9 cellular contexts compared by ENCODE assay signal in the genomic region with DNA sequence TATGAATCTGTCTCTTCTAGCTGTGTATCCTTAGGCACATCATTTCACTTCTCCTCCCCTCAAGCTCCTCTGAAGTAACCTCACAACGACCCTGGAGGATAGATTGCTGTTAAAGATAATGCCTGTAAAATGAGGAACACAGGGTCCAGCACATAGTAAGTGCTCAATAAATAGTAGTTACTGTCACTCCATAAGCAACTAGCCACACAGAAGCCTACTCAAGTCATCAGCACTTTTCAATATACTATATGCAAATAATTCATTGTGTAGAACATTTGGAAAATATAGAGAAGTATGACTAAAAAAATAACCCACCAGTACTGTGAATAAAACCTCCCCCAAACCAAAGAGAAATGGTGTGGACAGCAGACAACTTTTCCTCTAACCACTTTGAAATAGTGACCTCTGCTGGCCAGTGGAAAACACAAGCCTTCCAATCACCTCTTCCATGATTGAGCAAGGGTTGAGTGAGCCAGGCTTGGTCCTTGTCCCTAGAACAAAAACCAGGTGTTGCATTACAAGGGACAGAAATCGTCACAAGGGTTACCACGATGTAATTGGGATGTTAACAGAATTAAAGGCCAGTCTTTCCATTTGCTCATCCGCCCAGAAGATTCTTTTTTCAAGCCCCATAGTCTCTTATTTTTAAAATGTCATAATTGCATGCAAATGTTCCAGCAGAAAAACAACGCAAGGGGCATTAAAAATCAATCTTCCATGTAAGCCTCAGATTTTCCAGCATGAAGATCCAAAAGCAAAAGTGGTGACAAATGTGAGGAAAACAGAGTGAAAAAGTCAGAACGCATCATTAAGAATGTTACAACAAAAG. TPM values are rescaled to one million over a fixed set of nuclear protein-coding genes. Genes with fewer than 3 reads are reported as not detected.
DNase-seq lines count a peak whose midpoint lies in the region; ATAC-seq, FAIRE-seq and TF ChIP-seq lines count a peak whose summit lies in the region.
"Had no signal": no experiment of that assay in that cellular context is flagged by ENCODE, and none has a peak within 500 bp of the region (broad histone marks: within the 10 kb centered on the region; RNA-seq: fewer than 3 reads in every experiment).

No MANE protein-coding gene starts in this region.

- no TSS peak for BruUV-seq in GM12878 (replicated peaks; lab: Mats Ljungman, UMichigan)

- H3K9ac ChIP-seq in GM12878 (ENCODE audit: control insufficient read depth, insufficient read depth, low read length) = no peak overlapping the region
- no peak overlapping the region for H3K9ac ChIP-seq in keratinocyte (ENCODE audit: control insufficient read depth, extremely low read depth, insufficient read depth, low read length)

- TF ChIP-seq EP300 in GM12878 (IDR thresholded peaks at IDR 0.05; ENCODE audit: borderline replicate concordance in 1 of 2, control insufficient read depth in 1 of 2, low read depth in 2 of 2, low read length in 2 of 2) = no peak

- H3K27me3 ChIP-seq in CD4-positive, alpha-beta T cell (ENCODE audit: control insufficient read depth, insufficient read depth, low read length) = no peaks in the 10 kb centered on the region
- H3K27me3 ChIP-seq in GM12878 (replicated peaks in 1 of 2; ENCODE audit: control insufficient read depth in 2 of 2, insufficient read depth in 2 of 2, low read length in 1 of 2) = no peaks in the 10 kb centered on the region
- no peaks in the 10 kb centered on the region for H3K27me3 ChIP-seq in keratinocyte (ENCODE audit: control insufficient read depth, extremely low read depth, insufficient read depth, low read length)
- no peaks in the 10 kb centered on the region for H3K27me3 ChIP-seq in tibial artery

- H4K20me1 ChIP-seq in GM12878 (ENCODE audit: control insufficient read depth, insufficient read depth) (no peaks in the 10 kb centered on the region), keratinocyte (ENCODE audit: control insufficient read depth, extremely low read depth, insufficient read depth, low read length) (no peaks in the 10 kb centered on the region)

- no peak overlapping the region for H2AFZ ChIP-seq in GM12878 (ENCODE audit: control insufficient read depth, low read depth, low read length)
- no peak overlapping the region for H2AFZ ChIP-seq in keratinocyte (ENCODE audit: control insufficient read depth, low read length)

- H3K4me2 ChIP-seq in GM12878 (ENCODE audit: control insufficient read depth, insufficient read depth) = no peak overlapping the region
- no peak overlapping the region for H3K4me2 ChIP-seq in keratinocyte (ENCODE audit: control insufficient read depth, extremely low read depth, insufficient read depth, low read depth, low read length)

- WGBS in GM12878 (ENCODE audit: insufficient coverage, insufficient replicate concordance, low lambda C conversion rate, missing lambda C conversion rate) = 40% methylated on average over 6 of the region's 6 CpGs

- H3K36me3 ChIP-seq in GM12878 (ENCODE audit: control insufficient read depth in 2 of 2, insufficient read depth in 2 of 2, low read length in 1 of 2) = no peaks in the 10 kb centered on the region
- H3K36me3 ChIP-seq in keratinocyte (ENCODE audit: control insufficient read depth in 2 of 2, extremely low read depth in 1 of 2, insufficient read depth in 2 of 2, low read length in 2 of 2) = no peaks in the 10 kb centered on the region
- no peaks in the 10 kb centered on the region for H3K36me3 ChIP-seq in tibial artery

- POLR2A ChIA-PET in CD4-positive, alpha-beta T cell (lab: Charles Lee) = interaction anchor here (1.2 kb wide), 1 partner anchor 8 kb away, joined by 3 read pairs; no protein-coding TSS in a partner anchor
- POLR2A ChIA-PET in GM12878 (lab: Charles Lee) = interaction anchor here (0.7 kb wide), 1 partner anchor 1074 kb away, joined by 5 read pairs; no protein-coding TSS in a partner anchor

- H3K27ac ChIP-seq in CD4-positive, alpha-beta T cell (ENCODE audit: low read depth, low read length) = no peak overlapping the region
- no peak overlapping the region for H3K27ac ChIP-seq in GM12878 (ENCODE audit: control insufficient read depth, insufficient read depth)
- H3K27ac ChIP-seq in keratinocyte (ENCODE audit: control insufficient read depth, insufficient read depth, low read length) = no peak overlapping the region
- no peak overlapping the region for H3K27ac ChIP-seq in tibial artery

- dilution Hi-C loops in keratinocyte (cut with MboI; ENCODE audit: extremely low pct_ligation_motif_present, low sequenced_read_pairs) = loop anchor here (25.0 kb wide), 1 partner anchor 267 kb away; no protein-coding TSS in a partner anchor

- no peaks in the 10 kb centered on the region for H3K36me3 Mint-ChIP-seq in CD4-positive, alpha-beta T cell (ENCODE audit: low read depth)
- H3K36me3 Mint-ChIP-seq: memory B cell had no signal

- CTCF ChIA-PET in CD4-positive, alpha-beta T cell (lab: Charles Lee) = no interaction called here
- CTCF ChIA-PET in GM12878 (lab: Yijun Ruan, JAX) = interaction anchor here (0.6 to 2.3 kb wide), 21 partner anchors 7 to 1090 kb away, joined by 3 to 11 read pairs (median 4); no protein-coding TSS in a partner anchor

- TF ChIP-seq RAD21 in GM12878 (IDR thresholded peaks at IDR 0.05; ENCODE audit: insufficient read depth, low read depth, low read length) = peak; percentile 63

- peak; percentile 86 for FAIRE-seq in GM19239 (lab: Jason Lieb, UNC)
- FAIRE-seq in GM12878 (lab: Jason Lieb, UNC) = peak; percentile 86
- FAIRE-seq in keratinocyte (lab: Jason Lieb, UNC) = no peak

- RAD21 ChIA-PET in GM12878 (lab: Charles Lee; ENCODE audit: unreplicated experiment) = interaction anchor here (1.1 kb wide), 1 partner anchor 269 kb away, joined by 3 read pairs; no protein-coding TSS in a partner anchor

- H3K4me1 Mint-ChIP-seq in CD4-positive, alpha-beta T cell (ENCODE audit: low read depth) = no peaks in the 10 kb centered on the region
- H3K4me1 Mint-ChIP-seq: memory B cell had no signal

- no peak for ATAC-seq in CD4-positive, alpha-beta T cell (ENCODE audit: poor library complexity)
- ATAC-seq in GM12878 (peak; percentile 81), HG03196 (IDR thresholded peaks at IDR 0.05; ENCODE audit: unreplicated experiment) (no peak)

- no peaks in the 10 kb centered on the region for H3K9me3 ChIP-seq in CD4-positive, alpha-beta T cell (ENCODE audit: control insufficient read depth, low read length)
- no peaks in the 10 kb centered on the region for H3K9me3 ChIP-seq in GM12878 (replicated peaks; ENCODE audit: control insufficient read depth, insufficient read depth, low read length)
- no peaks in the 10 kb centered on the region for H3K9me3 ChIP-seq in keratinocyte (ENCODE audit: control insufficient read depth, low read depth, low read length)
- H3K9me3 ChIP-seq in tibial artery = no peaks in the 10 kb centered on the region

- no peaks in the 10 kb centered on the region for H3K79me2 ChIP-seq in GM12878 (ENCODE audit: control insufficient read depth, insufficient read depth, low read length)
- H3K79me2 ChIP-seq in keratinocyte (ENCODE audit: control insufficient read depth, insufficient read depth, low read length) = no peaks in the 10 kb centered on the region

- no peaks in the 10 kb centered on the region for H3K9me3 Mint-ChIP-seq in CD4-positive, alpha-beta T cell
- H3K9me3 Mint-ChIP-seq: memory B cell had no signal

- SMC1A ChIA-PET in GM12878 (lab: Charles Lee; ENCODE audit: uncharacterized antibody, unreplicated experiment) = interaction anchor here (0.7 to 1.2 kb wide), 8 partner anchors 19 to 1420 kb away, joined by 3 to 4 read pairs (median 3); no protein-coding TSS in a partner anchor

- no peaks in the 10 kb centered on the region for H3K27me3 Mint-ChIP-seq in CD4-positive, alpha-beta T cell
- H3K27me3 Mint-ChIP-seq: memory B cell had no signal

- H3K4me1 ChIP-seq in GM12878 (ENCODE audit: control insufficient read depth, insufficient read depth, low read length) = no peaks in the 10 kb centered on the region
- no peaks in the 10 kb centered on the region for H3K4me1 ChIP-seq in keratinocyte (ENCODE audit: control insufficient read depth, extremely low read depth, insufficient read depth, low read length)
- H3K4me1 ChIP-seq in tibial artery = no peaks in the 10 kb centered on the region

- H3K4me3 ChIP-seq in GM12878 (no peak overlapping the region), keratinocyte (ENCODE audit: control insufficient read depth in 2 of 3, extremely low read depth in 1 of 3, insufficient read depth in 2 of 3, low read depth in 1 of 3, low read length in 3 of 3) (no peak overlapping the region), tibial artery (no peak overlapping the region)

- intact Hi-C loops in CD4-positive, alpha-beta T cell (cut with DNase I, micrococcal nuclease) = loop anchor here (1.0 to 5.0 kb wide), 3 partner anchors 267 to 477 kb away; no protein-coding TSS in a partner anchor
- intact Hi-C loops in GM12878 (cut with micrococcal nuclease; ENCODE audit: unreplicated experiment) (loop anchor here (1.0 kb wide), 2 partner anchors 39 to 269 kb away; no protein-coding TSS in a partner anchor), tibial artery (cut with DNase I; ENCODE audit: low total_unique reads) (loop anchor here (2.0 kb wide), 1 partner anchor 270 kb away; no protein-coding TSS in a partner anchor)

- no peaks in the 10 kb centered on the region for H3K9me1 ChIP-seq in keratinocyte (ENCODE audit: control insufficient read depth, extremely low read depth, insufficient read depth, low read length)

- in situ Hi-C loops in GM12878 (cut with MboI) = loop anchor here (5.0 kb wide), 1 partner anchor 267 kb away; no protein-coding TSS in a partner anchor

- TF ChIP-seq CTCF in CD4-positive, alpha-beta T cell (IDR thresholded peaks at IDR 0.05) = peak; percentile 59
- peak; percentile 66 to 69 (median 69) for TF ChIP-seq CTCF in GM12878 (IDR thresholded peaks at IDR 0.05 in 2 of 3, conservative IDR thresholded peaks at IDR 0.05 in 1 of 3; ENCODE audit: control insufficient read depth in 2 of 3, extremely low read depth in 1 of 3, insufficient read depth in 1 of 3, low read depth in 3 of 3, low read length in 3 of 3)
- TF ChIP-seq CTCF in keratinocyte (optimal IDR thresholded peaks at IDR 0.05 in 1 of 3, IDR thresholded peaks at IDR 0.05 in 1 of 3, conservative IDR thresholded peaks at IDR 0.05 in 1 of 3; ENCODE audit: extremely low read depth in 1 of 3, insufficient read depth in 2 of 3, low read length in 3 of 3) = peak; percentile 63 to 76 (median 71)
- TF ChIP-seq CTCF in tibial artery (IDR thresholded peaks at IDR 0.05) = peak; percentile 56 to 64

- H3K4me3 Mint-ChIP-seq in CD4-positive, alpha-beta T cell = no peak overlapping the region
- H3K4me3 Mint-ChIP-seq: memory B cell had no signal

- no peak for TF ChIP-seq POLR2A in GM12878 (IDR thresholded peaks at IDR 0.05; ENCODE audit: low read depth, low read length)

- H3K27ac Mint-ChIP-seq in CD4-positive, alpha-beta T cell = no peak overlapping the region
- H3K27ac Mint-ChIP-seq: memory B cell had no signal

- no peak for DNase-seq in CD4-positive, alpha-beta T cell
- no peak for DNase-seq in GM19239 (ENCODE audit: insufficient read length, low spot score)
- peak; percentile 41 for DNase-seq in NCI-H460 (ENCODE audit: extremely low read depth, low read depth)
- no peak for DNase-seq in GM12878 (ENCODE audit: low read depth, low spot score)
- no peak for DNase-seq in keratinocyte (ENCODE audit: low read depth, low spot score)
- DNase-seq in tibial artery = peak in 1 of 2 donors; percentile 32
- no peak for DNase-seq in activated T-cell treated with anti-CD3 and anti-CD28 coated beads for 4 hours

RNA-seq across cellular contexts. Expression of gene GLIS1, which starts 15.7 kb away (rescaled TPM):
- not detected for total RNA-seq in CD4-positive, alpha-beta T cell
- 0.05 and 0.09 TPM in 2 replicates for total RNA-seq in NCI-H460 (2014; rRNA removed; shearing (Covaris generic))
- 0.18 and 0.51 TPM in 2 replicates for polyA plus RNA-seq in NCI-H460 (2014; cell fraction: nucleus; rRNA removed)
- not detected in 2 replicates for total RNA-seq in GM12878 (2013; cell fraction: nucleolus; rRNA removed)
- total RNA-seq in GM12878 (2014; rRNA removed) (0.05 TPM in 1 of 2 replicates, not detected in the other), GM12878 (2014; rRNA removed; fragmentation: Illumina TruSeq; extraction: Trizol) (not detected in 2 replicates), GM12878 (2021) (0.13 TPM in 1 of 2 replicates, not detected in the other)
- not detected for polyA plus RNA-seq in GM12878 (2011; ENCODE audit: low read depth)
- polyA plus RNA-seq in GM12878 (2011; rRNA removed) (not detected in 2 replicates), GM12878 (2014; fragmentation: Illumina TruSeq; extraction: Trizol) (not detected in 2 replicates), GM12878 (2014; fragmentation: Nextera tagmentation; extraction: Ambion mirVana) (not detected), GM12878 (2014; rRNA removed) (not detected in 2 replicates), GM12878 (2016; fragmentation: Nextera tagmentation; extraction: Ambion mirVana) (not detected), keratinocyte (not detected in 3 replicates)
- not detected in 2 replicates for polyA plus RNA-seq in GM12878 (2011; cell fraction: cytosol; rRNA removed)
- polyA plus RNA-seq in GM12878 (2011; cell fraction: nucleus; rRNA removed) = not detected in 2 replicates
- not detected in 2 replicates for polyA plus RNA-seq in GM12878 (2012)
- not detected in 2 replicates for polyA minus RNA-seq in GM12878 (2011; rRNA and poly(A)+ RNA removed)
- polyA minus RNA-seq in GM12878 (2011; cell fraction: cytosol; rRNA and poly(A)+ RNA removed) = not detected in 2 replicates
- polyA minus RNA-seq in GM12878 (2011; cell fraction: nucleus; rRNA and poly(A)+ RNA removed) = not detected in 2 replicates
- polyA plus RNA-seq in keratinocyte (2011; ENCODE audit: low read depth) = 0.27 TPM
- not detected in 2 replicates for polyA plus RNA-seq in keratinocyte (2011; cell fraction: cytosol; rRNA removed)
- not detected in 2 replicates for polyA plus RNA-seq in keratinocyte (2011; cell fraction: nucleus; rRNA removed)
- 0.14 TPM in 1 of 2 replicates, not detected in the other for polyA plus RNA-seq in keratinocyte (2012; ENCODE audit: low replicate concordance)
- polyA minus RNA-seq in keratinocyte = not detected in 3 replicates
- not detected for polyA minus RNA-seq in keratinocyte (2011; cell fraction: cytosol; rRNA and poly(A)+ RNA removed)
- not detected in 2 replicates for polyA minus RNA-seq in keratinocyte (2011; cell fraction: nucleus; rRNA and poly(A)+ RNA removed)
